18 cellular contexts compared by ENCODE assay signal in genomic region chr18:45284174-45284573, GRCh38.
"Had no signal": no experiment of that assay in that cellular context is flagged by ENCODE, and none has a peak within 500 bp of the region (broad histone marks: within the 10 kb centered on the region; RNA-seq: fewer than 3 reads in every experiment).

No MANE protein-coding gene starts in this region.

- H3K27ac Mint-ChIP-seq: activated CD8-positive, alpha-beta memory T cell treated with anti-CD3 and anti-CD28 coated beads, Interleukin-2, amount 10 ng/mL, durations not matched to agents 7 days and 5 days; activated naive CD8-positive, alpha-beta T cell treated with anti-CD3 and anti-CD28 coated beads, Interleukin-2, amount 10 ng/mL, durations not matched to agents 7 days and 5 days; natural killer cell had no signal

- DNase-seq: activated CD4-positive, alpha-beta T cell treated with anti-CD3 and anti-CD28 coated beads, Interleukin-2, amount 50 U/mL, for 48 hours; activated CD4-positive, CD25-positive, alpha-beta regulatory T cell treated with anti-CD3 and anti-CD28 coated beads, Interleukin-2, amount 50 U/mL, for 72 hours; activated CD8-positive, alpha-beta memory T cell treated with anti-CD3 and anti-CD28 coated beads, Interleukin-2, amount 10 ng/mL, durations not matched to agents 7 days and 5 days; activated gamma-delta T cell; activated naive CD8-positive, alpha-beta T cell treated with anti-CD3 and anti-CD28 coated beads, Interleukin-2, amount 10 ng/mL, durations not matched to agents 7 days and 5 days; activated T-cell treated with anti-CD3 and anti-CD28 coated beads, Interleukin-2, amount 50 U/mL, for 4 hours; anterior cingulate cortex; cerebellar nuclear complex; dermis blood vessel endothelial cell; islet precursor cell; mammary epithelial cell; natural killer cell; occipital lobe; stimulated activated CD4-positive, alpha-beta T cell treated with anti-CD3 and anti-CD28 coated beads, Interleukin-12 subunit alpha, Interleukin-12 subunit beta, amount 100 ng/mL, for 4 hours; stimulated activated naive CD4-positive, alpha-beta T cell; T-helper 2 cell; trophoblast cell had no signal

- H3K4me3 Mint-ChIP-seq: activated CD8-positive, alpha-beta memory T cell treated with anti-CD3 and anti-CD28 coated beads, Interleukin-2, amount 10 ng/mL, durations not matched to agents 7 days and 5 days; activated naive CD8-positive, alpha-beta T cell treated with anti-CD3 and anti-CD28 coated beads, Interleukin-2, amount 10 ng/mL, durations not matched to agents 7 days and 5 days; activated T-cell treated with anti-CD3 and anti-CD28 coated beads, Interleukin-2, amount 50 U/mL, for 4 hours; natural killer cell had no signal

- H3K9me3 Mint-ChIP-seq: activated naive CD8-positive, alpha-beta T cell treated with anti-CD3 and anti-CD28 coated beads, Interleukin-2, amount 10 ng/mL, durations not matched to agents 7 days and 5 days; activated T-cell treated with anti-CD3 and anti-CD28 coated beads, Interleukin-2, amount 50 U/mL, for 4 hours; natural killer cell had no signal

- H3K27me3 Mint-ChIP-seq: activated CD8-positive, alpha-beta memory T cell treated with anti-CD3 and anti-CD28 coated beads, Interleukin-2, amount 10 ng/mL, durations not matched to agents 7 days and 5 days had no signal

- H3K36me3 Mint-ChIP-seq: activated CD8-positive, alpha-beta memory T cell treated with anti-CD3 and anti-CD28 coated beads, Interleukin-2, amount 10 ng/mL, durations not matched to agents 7 days and 5 days; activated naive CD8-positive, alpha-beta T cell treated with anti-CD3 and anti-CD28 coated beads, Interleukin-2, amount 10 ng/mL, durations not matched to agents 7 days and 5 days; natural killer cell had no signal

- ATAC-seq: activated CD8-positive, alpha-beta memory T cell treated with anti-CD3 and anti-CD28 coated beads, Interleukin-2, amount 10 ng/mL, durations not matched to agents 7 days and 5 days; activated T-cell treated with anti-CD3 and anti-CD28 coated beads, Interleukin-2, amount 50 U/mL, for 4 hours; left lobe of liver; natural killer cell had no signal

- H3K4me1 Mint-ChIP-seq: activated CD8-positive, alpha-beta memory T cell treated with anti-CD3 and anti-CD28 coated beads, Interleukin-2, amount 10 ng/mL, durations not matched to agents 7 days and 5 days; activated naive CD8-positive, alpha-beta T cell treated with anti-CD3 and anti-CD28 coated beads, Interleukin-2, amount 10 ng/mL, durations not matched to agents 7 days and 5 days; natural killer cell had no signal
